8 cellular contexts compared by ENCODE assay signal in the genomic region with DNA sequence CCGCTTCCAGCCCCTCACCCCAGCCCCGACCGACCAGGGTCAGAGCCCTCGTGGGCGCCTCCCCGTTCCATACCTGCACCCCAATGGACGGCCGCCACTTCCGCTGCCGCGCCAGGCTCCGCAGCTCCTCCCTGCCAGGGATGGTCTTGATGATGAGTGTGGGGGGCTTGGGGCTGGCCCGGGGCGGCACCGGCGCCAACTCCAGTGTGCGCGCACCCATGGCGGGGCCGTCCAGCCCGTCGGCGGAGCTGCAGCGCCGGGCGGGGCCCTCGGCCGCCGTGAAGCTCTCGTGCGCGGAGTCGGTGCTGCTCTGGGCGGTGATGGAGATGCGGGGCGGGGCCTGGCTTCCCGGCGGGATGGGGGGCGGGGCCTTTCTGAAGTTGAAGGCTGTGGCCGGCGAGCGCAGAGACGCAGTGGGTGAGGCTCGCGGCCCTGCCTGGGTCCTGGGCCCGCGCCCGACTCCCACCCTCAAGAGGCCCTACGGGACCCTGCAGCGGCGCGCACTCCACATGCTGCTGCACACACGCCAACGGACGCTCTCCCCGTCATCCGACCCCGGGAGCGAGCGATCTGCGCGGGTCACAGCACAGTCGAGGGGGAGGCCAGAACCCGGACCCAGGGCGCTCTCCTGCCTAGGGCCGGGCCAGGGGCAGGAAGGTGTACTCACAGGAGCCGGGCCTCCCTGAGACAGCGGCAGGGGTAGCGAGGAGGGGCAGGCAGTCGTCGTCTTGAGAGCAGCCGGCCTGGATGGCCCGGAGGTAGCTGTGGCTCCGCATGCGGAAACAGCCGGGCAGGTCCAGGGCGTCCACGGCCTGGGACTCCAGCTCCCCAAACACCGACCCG. TPM values are rescaled to one million over a fixed set of nuclear protein-coding genes. Genes with fewer than 3 reads are reported as not detected.
DNase-seq lines count a peak whose midpoint lies in the region; ATAC-seq and TF ChIP-seq lines count a peak whose summit lies in the region.

No MANE protein-coding gene starts in this region.

- no peaks in the 10 kb centered on the region for H3K36me3 ChIP-seq in HUES6 (ENCODE audit: control insufficient read depth, insufficient read depth, low read length)
- no peaks in the 10 kb centered on the region for H3K36me3 ChIP-seq in heart left ventricle
- no peaks in the 10 kb centered on the region for H3K36me3 ChIP-seq in skeletal muscle tissue (ENCODE audit: control insufficient read depth in 3 of 3, insufficient read depth in 3 of 3, low read length in 3 of 3)

- intact Hi-C loops in heart left ventricle (cut with DNase I), result no loop called here

- in situ Hi-C loops in ACHN (cut with HindIII; ENCODE audit: low pct_ligation_motif_present, low pct_unique_long_range_greater_than_20kb, low sequenced_read_pairs) (no loop called here), G401 (cut with HindIII; ENCODE audit: low sequenced_read_pairs) (no loop called here)

- ATAC-seq in heart left ventricle, result peak in 3 of 4 donors; percentile 62 to 90 (median 77)

- 0 to 5% (median 2%) methylated on average over 14 to 80 of the region's 80 CpGs for WGBS in heart left ventricle, 4 donors

- peak; percentile 79 to 82 for DNase-seq in activated T-cell treated with anti-CD3 and anti-CD28 coated beads, Interleukin-2, amount 50 U/mL, for 48 hours
- DNase-seq in heart left ventricle, result peak; percentile 53 to 77 (median 55)
- DNase-seq in ACHN, result no peak
- DNase-seq in globus pallidus (ENCODE audit: low spot score), result no peak
- no peak for DNase-seq in G401 (ENCODE audit: low spot score)
- no peak for DNase-seq in NCI-H1092 treated with DMSO at 0.1 percent for 48 hours (lab: John Stamatoyannopoulos, UW)

- TF ChIP-seq POLR2A in heart left ventricle (IDR thresholded peaks at IDR 0.05), result no peak

- H3K9ac ChIP-seq in HUES6 (ENCODE audit: low read length), result peak overlapping the region; percentile 42
- peak overlapping the region in 1 of 3 donors; percentile 40 for H3K9ac ChIP-seq in skeletal muscle tissue (ENCODE audit: low read depth in 1 of 3, low read length in 3 of 3)

- TF ChIP-seq CTCF in heart left ventricle (IDR thresholded peaks at IDR 0.05), result no peak

- H3K4me1 ChIP-seq in HUES6 (ENCODE audit: control insufficient read depth, insufficient read depth, low read length) (no peaks in the 10 kb centered on the region), heart left ventricle (peaks cover 0 to 15% (median 2%) of the 10 kb centered on the region in 12 donors), skeletal muscle tissue (ENCODE audit: control insufficient read depth in 3 of 3, insufficient read depth in 3 of 3, low read length in 3 of 3) (peaks cover 0 to 3% (median 0%) of the 10 kb centered on the region in 3 donors)

- H3K27me3 ChIP-seq in HUES6 (ENCODE audit: control insufficient read depth, insufficient read depth, low read length) (peaks cover 65% of the 10 kb centered on the region), heart left ventricle (peaks cover 13 to 58% (median 43%) of the 10 kb centered on the region in 9 donors), skeletal muscle tissue (ENCODE audit: control insufficient read depth in 3 of 3, insufficient read depth in 3 of 3, low read length in 3 of 3) (peaks cover 27 to 42% (median 31%) of the 10 kb centered on the region in 3 donors)

- H3K9me3 ChIP-seq in HUES6 (ENCODE audit: control insufficient read depth, insufficient read depth, low read depth, low read length) (no peaks in the 10 kb centered on the region), heart left ventricle (peaks cover 0 to 7% (median 0%) of the 10 kb centered on the region in 12 donors), skeletal muscle tissue (ENCODE audit: control insufficient read depth in 3 of 3, low read length in 3 of 3) (peaks cover 0 to 5% (median 0%) of the 10 kb centered on the region in 3 donors)

- no peak overlapping the region for H3K27ac ChIP-seq in HUES6 (ENCODE audit: low read depth, low read length)
- no peak overlapping the region for H3K27ac ChIP-seq in heart left ventricle
- H3K27ac ChIP-seq in skeletal muscle tissue (ENCODE audit: low read depth, low read length), result no peak overlapping the region

- H3K4me3 ChIP-seq in HUES6 (ENCODE audit: low read depth, low read length) (peak overlapping the region; percentile 60), heart left ventricle (peak overlapping the region in 11 of 12 donors; percentile 3 to 55 (median 43)), skeletal muscle tissue (ENCODE audit: low read length in 3 of 3) (peak overlapping the region in 2 of 3 donors; percentile 7 to 29)

RNA-seq across cellular contexts. Expression of a gene that starts 26.1 kb away (rescaled TPM):
- total RNA-seq in heart left ventricle (10 to 100 TPM; 33.5 to 52.4 (median 37.8) TPM), skeletal muscle tissue (8.9 TPM)
- 10 to 100 TPM; 16.1 to 98.5 TPM for polyA plus RNA-seq in heart left ventricle
- total RNA-seq in G401 (2014; rRNA removed; shearing (Covaris generic)), result 64.5 and 72.1 TPM in 2 replicates

RNA-seq across cellular contexts. Expression of a gene that starts 43.8 kb away (rescaled TPM):
- total RNA-seq in heart left ventricle (under 1 TPM in 2 of 9 donors, not detected in 7; 0.07 to 0.51 TPM), skeletal muscle tissue (not detected)
- polyA plus RNA-seq in heart left ventricle, result under 1 TPM in 1 of 2 donors, not detected in 1; 0.10 TPM
- total RNA-seq in G401 (2014; rRNA removed; shearing (Covaris generic)), result 3.1 and 4.5 TPM in 2 replicates

Comparison
In these comparisons a context has a peak if more than half of its experiments do, and no peak if none do; other contexts are left out.
1. DNase-seq: peak in activated T-cell treated with anti-CD3 and anti-CD28 coated beads, Interleukin-2, amount 50 U/mL, for 48 hours (2 of 2) and heart left ventricle (5 of 5); none in ACHN (single experiment), globus pallidus (single experiment), G401 (single experiment) and NCI-H1092 treated with DMSO at 0.1 percent for 48 hours (single experiment).
2. Peak in every context shown above with its lines, with median percentiles within 50 percentile points of each other: H3K4me3 ChIP-seq.